In genomic region chr18:61019902-61020301, GRCh38 we compare ENCODE assay signal across 22 cellular contexts.
DNase-seq lines count a peak whose midpoint lies in the region; TF ChIP-seq lines count a peak whose summit lies in the region.
"Had no signal": no experiment of that assay in that cellular context is flagged by ENCODE, and none has a peak within 500 bp of the region (broad histone marks: within the 10 kb centered on the region; RNA-seq: fewer than 3 reads in every experiment).

No MANE protein-coding gene starts in this region.

- H3K56ac ChIP-seq in H9 (ENCODE audit: insufficient read length, low read depth, low read length), result no peak overlapping the region

- no peaks in the 10 kb centered on the region for H3K23me2 ChIP-seq in H9 (ENCODE audit: insufficient read length, low read depth, low read length, poor library complexity, severe bottlenecking)

- WGBS in SK-N-SH (ENCODE audit: low lambda C conversion rate), result 13% methylated on average over 2 of the region's 2 CpGs
- WGBS in H9 (ENCODE audit: extremely low coverage, insufficient read length, low lambda C conversion rate), result no CpG with 5 or more reads among the region's 2 CpGs
- 96% methylated on average over 2 of the region's 2 CpGs; no CpG with 5 or more reads in 1 of the 2 experiments for WGBS in endodermal cell (ENCODE audit: insufficient coverage in 1 of 2, insufficient read length in 1 of 2), 2 experiments

- no peaks in the 10 kb centered on the region for H3K36me3 ChIP-seq in SK-N-SH (replicated peaks in 1 of 2; ENCODE audit: control insufficient read depth in 1 of 2, insufficient read depth in 2 of 2, low read length in 1 of 2)
- H3K36me3 ChIP-seq in WERI-Rb-1, result no peaks in the 10 kb centered on the region
- no peaks in the 10 kb centered on the region for H3K36me3 ChIP-seq in endodermal cell (ENCODE audit: control insufficient read depth, insufficient read depth, low read length)
- H3K36me3 ChIP-seq: HAP-1 had no signal

- no peaks in the 10 kb centered on the region for H3K9me2 ChIP-seq in SK-N-SH

- TF ChIP-seq CTCF in SK-N-SH (IDR thresholded peaks at IDR 0.05), result no peak
- no peak for TF ChIP-seq CTCF in WERI-Rb-1 (IDR thresholded peaks at IDR 0.05; ENCODE audit: low read depth, low read length)
- TF ChIP-seq CTCF in H9 (conservative IDR thresholded peaks at IDR 0.05), result no peak
- TF ChIP-seq CTCF in endodermal cell (conservative IDR thresholded peaks at IDR 0.05), result no peak

- H2BK20ac ChIP-seq in H9 (ENCODE audit: low read depth, low read length, poor library complexity, severe bottlenecking), result no peak overlapping the region

- H2AFZ ChIP-seq in SK-N-SH (ENCODE audit: low read depth) (no peak overlapping the region), H9 (ENCODE audit: low read length) (no peak overlapping the region)
- H2AFZ ChIP-seq: GM23338 had no signal

- no peak overlapping the region for H4K8ac ChIP-seq in H9 (replicated peaks; ENCODE audit: insufficient read length, low read depth, low read length)

- no peak overlapping the region for H2BK12ac ChIP-seq in H9 (ENCODE audit: insufficient read length, low read depth, low read length)

- H4K5ac ChIP-seq in H9 (ENCODE audit: insufficient read length, low read depth, low read length), result no peak overlapping the region

- no peak overlapping the region for H4K91ac ChIP-seq in H9 (ENCODE audit: insufficient read length, low read depth, low read length)

- H3K27me3 ChIP-seq in SK-N-SH (ENCODE audit: insufficient read depth) (no peaks in the 10 kb centered on the region), WERI-Rb-1 (ENCODE audit: insufficient read depth, low read depth, severe bottlenecking) (no peaks in the 10 kb centered on the region), H9 (ENCODE audit: insufficient read depth, low read length) (no peaks in the 10 kb centered on the region), endodermal cell (ENCODE audit: control insufficient read depth, insufficient read depth, low read length, poor library complexity, severe bottlenecking) (no peaks in the 10 kb centered on the region)

- H3K4ac ChIP-seq in H9 (ENCODE audit: low read depth, low read length), result no peak overlapping the region

- H2AK5ac ChIP-seq in H9 (ENCODE audit: insufficient read length, low read length), result no peak overlapping the region

- TF ChIP-seq EP300 in SK-N-SH (IDR thresholded peaks at IDR 0.05; ENCODE audit: borderline replicate concordance in 1 of 2, low read depth in 1 of 2, low read length in 1 of 2), result peak in 1 of 2 experiments; percentile 49; a peak in 1 of 4 replicates

- H3K4me1 Mint-ChIP-seq in H9, result no peaks in the 10 kb centered on the region
- H3K4me1 Mint-ChIP-seq in endodermal cell, result no peaks in the 10 kb centered on the region
- H3K4me1 Mint-ChIP-seq in immature natural killer cell, result no peaks in the 10 kb centered on the region
- H3K4me1 Mint-ChIP-seq: CD4-positive, alpha-beta memory T cell had no signal

- peaks cover 0 to 5% (median 0%) of the 10 kb centered on the region in 3 experiments; a peak in 1 of 7 replicates for H3K36me3 Mint-ChIP-seq in H9 (ENCODE audit: insufficient read depth in 1 of 3, low read depth in 3 of 3)
- H3K36me3 Mint-ChIP-seq in endodermal cell (ENCODE audit: low read depth), result no peaks in the 10 kb centered on the region
- H3K36me3 Mint-ChIP-seq in immature natural killer cell, result peaks cover 0 to 4% (median 0%) of the 10 kb centered on the region in 3 donors
- H3K36me3 Mint-ChIP-seq: CD4-positive, alpha-beta memory T cell had no signal

- H3K27ac Mint-ChIP-seq in H9 (no peak overlapping the region), endodermal cell (no peak overlapping the region), immature natural killer cell (no peak overlapping the region)
- H3K27ac Mint-ChIP-seq: CD4-positive, alpha-beta memory T cell; GM23338; HFFc6 had no signal

- H3K27ac ChIP-seq in SK-N-SH (ENCODE audit: low read depth in 2 of 2, low read length in 1 of 2) (peak overlapping the region in 1 of 2 experiments; percentile 86; a peak in 2 of 4 replicates), WERI-Rb-1 (no peak overlapping the region), H9 (ENCODE audit: insufficient read length, low read depth, low read length) (no peak overlapping the region), endodermal cell (ENCODE audit: low read depth, low read length) (no peak overlapping the region)
- H3K27ac ChIP-seq: A549 had no signal

- no peak for TF ChIP-seq RAD21 in SK-N-SH (IDR thresholded peaks at IDR 0.05; ENCODE audit: low read length)

- no peak overlapping the region for H3K14ac ChIP-seq in H9 (ENCODE audit: insufficient read depth, low read length)

- no peak overlapping the region for H3K18ac ChIP-seq in H9 (ENCODE audit: insufficient read length, low read depth, low read length)

- no peak overlapping the region for H3T11ph ChIP-seq in H9 (ENCODE audit: low read length)

- no peak overlapping the region for H3K23ac ChIP-seq in H9 (ENCODE audit: insufficient read length, low read depth, low read length)

- H3K4me3 Mint-ChIP-seq in H9 (no peak overlapping the region), endodermal cell (no peak overlapping the region), immature natural killer cell (no peak overlapping the region)
- H3K4me3 Mint-ChIP-seq: CD4-positive, alpha-beta memory T cell; GM23338; HFFc6 had no signal

- no peaks in the 10 kb centered on the region for H3K9me3 ChIP-seq in SK-N-SH
- no peaks in the 10 kb centered on the region for H3K9me3 ChIP-seq in WERI-Rb-1 (ENCODE audit: severe bottlenecking)
- H3K9me3 ChIP-seq in H9 (ENCODE audit: control insufficient read depth, low read depth, low read length), result no peaks in the 10 kb centered on the region
- no peaks in the 10 kb centered on the region for H3K9me3 ChIP-seq in endodermal cell (ENCODE audit: control insufficient read depth, low read length)
- H3K9me3 ChIP-seq: A549, HAP-1 had no signal

- POLR2A ChIA-PET in SK-N-SH (lab: Yijun Ruan, JAX), result interaction anchor here (0.6 kb wide), 1 partner anchor 656 kb away, joined by 4 read pairs; no protein-coding TSS in a partner anchor

- no peaks in the 10 kb centered on the region for H3K79me2 ChIP-seq in SK-N-SH (ENCODE audit: insufficient read depth)
- no peaks in the 10 kb centered on the region for H3K79me2 ChIP-seq in H9 (ENCODE audit: insufficient read depth, low read length)

- H2BK15ac ChIP-seq in H9 (ENCODE audit: low read depth, low read length), result no peak overlapping the region

- H3K27me3 Mint-ChIP-seq in H9 (ENCODE audit: low read depth) (no peaks in the 10 kb centered on the region), endodermal cell (ENCODE audit: insufficient read depth) (no peaks in the 10 kb centered on the region), immature natural killer cell (ENCODE audit: low read depth in 3 of 3) (peaks cover 0 to 5% (median 0%) of the 10 kb centered on the region in 3 donors)
- H3K27me3 Mint-ChIP-seq: CD4-positive, alpha-beta memory T cell had no signal

- peaks cover 4% of the 10 kb centered on the region for H3F3A ChIP-seq in SK-N-SH (replicated peaks; ENCODE audit: insufficient read depth)

- H3K4me1 ChIP-seq in SK-N-SH (ENCODE audit: control insufficient read depth in 1 of 2, insufficient read depth in 2 of 2, low read depth in 1 of 2, low read length in 1 of 2), result peaks cover 0 to 12% of the 10 kb centered on the region in 2 experiments; a peak in 2 of 4 replicates
- H3K4me1 ChIP-seq in H9 (ENCODE audit: insufficient read depth, low read length), result no peaks in the 10 kb centered on the region
- H3K4me1 ChIP-seq in endodermal cell (ENCODE audit: control insufficient read depth, insufficient read depth, low read length), result no peaks in the 10 kb centered on the region
- H3K4me1 ChIP-seq: A549, HAP-1 had no signal

- no peak overlapping the region for H2BK5ac ChIP-seq in H9 (ENCODE audit: insufficient read length, low read length)

- H4K20me1 ChIP-seq in SK-N-SH (ENCODE audit: insufficient read depth), result no peaks in the 10 kb centered on the region
- no peaks in the 10 kb centered on the region for H4K20me1 ChIP-seq in H9 (ENCODE audit: control insufficient read depth, insufficient read depth, insufficient read length)

- H3K9ac ChIP-seq in SK-N-SH, result no peak overlapping the region
- no peak overlapping the region for H3K9ac ChIP-seq in H9 (ENCODE audit: extremely low read depth, insufficient read length, low read length)
- H3K9ac ChIP-seq in endodermal cell (ENCODE audit: extremely low read depth, low read length, poor library complexity, severe bottlenecking), result no peak overlapping the region

- H3K79me1 ChIP-seq in H9 (ENCODE audit: insufficient read depth, low read depth, low read length, poor library complexity, severe bottlenecking), result no peaks in the 10 kb centered on the region

- no peak overlapping the region for H3K4me3 ChIP-seq in SK-N-SH (ENCODE audit: low read depth in 2 of 2, low read length in 1 of 2)
- H3K4me3 ChIP-seq in WERI-Rb-1 (ENCODE audit: low read depth, low read length), result no peak overlapping the region
- H3K4me3 ChIP-seq in endodermal cell (ENCODE audit: low read length), result no peak overlapping the region
- H3K4me3 ChIP-seq: A549, GM23338, HAP-1 had no signal

- peaks cover 8 to 9% of the 10 kb centered on the region in 2 experiments; a peak in 4 of 5 replicates for H3K9me3 Mint-ChIP-seq in H9
- H3K9me3 Mint-ChIP-seq in endodermal cell, result peaks cover 6% of the 10 kb centered on the region
- H3K9me3 Mint-ChIP-seq in immature natural killer cell, result peaks cover 9 to 58% (median 21%) of the 10 kb centered on the region in 6 donors

- H2BK120ac ChIP-seq in H9 (ENCODE audit: low read depth, low read length, poor library complexity, severe bottlenecking), result no peak overlapping the region

- no peak overlapping the region for H3K4me2 ChIP-seq in SK-N-SH
- no peak overlapping the region for H3K4me2 ChIP-seq in H9 (ENCODE audit: insufficient read depth, insufficient read length, low read length)
- H3K4me2 ChIP-seq: A549, GM23338 had no signal

- CTCF ChIA-PET in SK-N-SH (lab: Yijun Ruan, JAX), result no interaction called here

- DNase-seq in NCI-H524 (lab: John Stamatoyannopoulos, UW), result peak; percentile 32 to 72
- DNase-seq in NCI-H82 treated with DMSO at 0.1 percent for 48 hours (lab: John Stamatoyannopoulos, UW; ENCODE audit: unreplicated experiment), result peak; percentile 76
- DNase-seq in SK-N-SH, result peak; percentile 40
- DNase-seq in WERI-Rb-1, result peak; percentile 26
- no peak for DNase-seq in H9
- DNase-seq in endodermal cell, result no peak
- DNase-seq in germinal center (ENCODE audit: low spot score), result no peak
- no peak for DNase-seq in immature natural killer cell
- DNase-seq: 8988T; ACHN; AML-193; C1 segment of cervical spinal cord; Calu3; CD4-positive, alpha-beta memory T cell; COR-L47; DMS53; DMS79 treated with DMSO at 0.1 percent for 48 hours; GF-D8; HFFc6 had no signal

TF ChIP-seq in SK-N-SH, 30 proteins besides CTCF, POLR2A, EP300 and RAD21:
- TF ChIP-seq SIN3A (IDR thresholded peaks at IDR 0.05; ENCODE audit: borderline replicate concordance, low read depth, low read length), result no peak
- peak; percentile 61 for TF ChIP-seq GATA2 (CRISPR knock-in tag; IDR thresholded peaks at IDR 0.05)
- TF ChIP-seq RCOR1 (IDR thresholded peaks at IDR 0.05; ENCODE audit: low read length), result peak; percentile 53; the same call in 1 of the 2 replicates
- TF ChIP-seq TEAD4 (IDR thresholded peaks at IDR 0.05; ENCODE audit: borderline replicate concordance, insufficient read depth), result no peak
- no peak for TF ChIP-seq TAF1 (IDR thresholded peaks at IDR 0.05; ENCODE audit: borderline replicate concordance, low read depth, low read length)

Comparison
In these comparisons a context has a peak if more than half of its experiments do, and no peak if none do; other contexts are left out.
1. DNase-seq: peak in NCI-H524 (2 of 2), NCI-H82 treated with DMSO at 0.1 percent for 48 hours (single experiment), SK-N-SH (single experiment) and WERI-Rb-1 (single experiment); none in H9 (single experiment), endodermal cell (single experiment), germinal center (single experiment) and immature natural killer cell (0 of 3).